20 cellular contexts compared by ENCODE assay signal in the genomic region with DNA sequence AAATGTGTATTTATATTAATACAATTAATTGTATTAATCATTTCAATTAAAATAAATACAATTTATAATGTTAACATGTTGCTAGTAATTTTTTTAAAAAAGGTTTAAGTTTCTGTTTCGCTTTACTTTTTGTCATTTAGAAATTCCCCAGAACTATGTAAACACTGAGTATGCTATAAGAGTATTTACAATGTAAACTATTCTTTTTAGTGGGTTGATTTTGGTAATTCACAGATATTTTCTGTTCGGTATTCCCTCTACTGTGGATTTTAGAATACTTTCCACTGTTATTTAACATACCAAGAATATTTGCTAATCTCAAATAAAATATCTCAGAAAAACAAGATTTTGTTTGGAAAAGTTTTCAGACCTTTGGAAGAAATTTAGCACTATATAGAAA.
DNase-seq lines count a peak whose midpoint lies in the region; ATAC-seq, FAIRE-seq and TF ChIP-seq lines count a peak whose summit lies in the region.
"Had no signal": no experiment of that assay in that cellular context is flagged by ENCODE, and none has a peak within 500 bp of the region (broad histone marks: within the 10 kb centered on the region; RNA-seq: fewer than 3 reads in every experiment).

No MANE protein-coding gene starts in this region.

- POLR2A ChIA-PET in A549 (lab: Yijun Ruan, JAX): no interaction called here
- POLR2A ChIA-PET in PC-3 (lab: Charles Lee; ENCODE audit: unreplicated experiment): no interaction called here

- no peak for TF ChIP-seq POLR2A in A549 (IDR thresholded peaks at IDR 0.05; ENCODE audit: low read length)

- H3K9ac ChIP-seq in PC-3 (ENCODE audit: low read length) (no peak overlapping the region), fibroblast of lung (ENCODE audit: insufficient read depth, low read length) (no peak overlapping the region)

- H3K4me2 ChIP-seq in A549 (0 out of 3 replicates have a peak overlapping the region, but pooled peaks have one; percentile 19), PC-3 (ENCODE audit: low read length) (no peak overlapping the region), fibroblast of lung (ENCODE audit: extremely low read depth, insufficient read depth, low read length) (peak overlapping the region; percentile 59)
- H3K4me2 ChIP-seq: GM23338 had no signal

- H3K36me3 ChIP-seq in PC-3 (ENCODE audit: low read depth, low read length): no peaks in the 10 kb centered on the region
- H3K36me3 ChIP-seq in fibroblast of lung (ENCODE audit: control insufficient read depth, insufficient read depth, low read length): no peaks in the 10 kb centered on the region
- H3K36me3 ChIP-seq in small intestine (ENCODE audit: control insufficient read depth in 2 of 2, insufficient read depth in 2 of 2, low read length in 2 of 2): no peaks in the 10 kb centered on the region
- H3K36me3 ChIP-seq: BE2C, HAP-1 had no signal

- intact Hi-C loops in PC-3 (cut with micrococcal nuclease): no loop called here

- no peak overlapping the region for H2AFZ ChIP-seq in PC-3 (ENCODE audit: low read length)
- H2AFZ ChIP-seq in fibroblast of lung (ENCODE audit: low read length): no peak overlapping the region
- H2AFZ ChIP-seq: GM23338 had no signal

- ATAC-seq in A549: no peak
- peak; percentile 43; the same call in 1 of the 2 replicates for ATAC-seq in PC-3
- no peak for ATAC-seq in GM18867 (IDR thresholded peaks at IDR 0.05; ENCODE audit: unreplicated experiment)
- ATAC-seq: GM23338, K562, SK-N-SH treated with all-trans-retinoic acid at 6 μM for 48 hours had no signal

- H3K4me1 ChIP-seq in A549 (no peaks in the 10 kb centered on the region), PC-3 (ENCODE audit: insufficient read depth, low read length) (no peaks in the 10 kb centered on the region), fibroblast of lung (ENCODE audit: control insufficient read depth, extremely low read depth, insufficient read depth, low read length) (no peaks in the 10 kb centered on the region), small intestine (ENCODE audit: control insufficient read depth in 2 of 2, insufficient read depth in 1 of 2, low read depth in 1 of 2, low read length in 1 of 2) (no peaks in the 10 kb centered on the region)
- H3K4me1 ChIP-seq: BE2C, HAP-1 had no signal

- TF ChIP-seq EP300 in A549 (IDR thresholded peaks at IDR 0.05): no peak

- H3K4me3 ChIP-seq in A549: no peak overlapping the region
- H3K4me3 ChIP-seq in PC-3 (ENCODE audit: low read length): no peak overlapping the region
- no peak overlapping the region for H3K4me3 ChIP-seq in fibroblast of lung (replicated peaks in 1 of 4; ENCODE audit: control extremely low read depth in 1 of 4, insufficient read depth in 1 of 4, low read depth in 3 of 4, low read length in 4 of 4)
- H3K4me3 ChIP-seq in small intestine (ENCODE audit: low read depth in 1 of 2, low read length in 2 of 2): no peak overlapping the region
- H3K4me3 ChIP-seq: GM23338, HAP-1, K562 had no signal

- CTCF ChIA-PET in A549 (lab: Yijun Ruan, JAX) (no interaction called here), PC-3 (lab: Charles Lee) (no interaction called here)

- no peaks in the 10 kb centered on the region for H4K20me1 ChIP-seq in PC-3 (ENCODE audit: low read length)
- H4K20me1 ChIP-seq in fibroblast of lung (ENCODE audit: control insufficient read depth, extremely low read depth, insufficient read depth, low read length): no peaks in the 10 kb centered on the region

- H3K9me3 ChIP-seq in A549 (no peaks in the 10 kb centered on the region), PC-3 (ENCODE audit: low read length) (no peaks in the 10 kb centered on the region), fibroblast of lung (ENCODE audit: control insufficient read depth, insufficient read depth, low read depth, low read length) (no peaks in the 10 kb centered on the region), small intestine (ENCODE audit: control insufficient read depth, low read depth) (no peaks in the 10 kb centered on the region)
- H3K9me3 ChIP-seq: BE2C, HAP-1 had no signal

- H3K27ac ChIP-seq in A549 (no peak overlapping the region), PC-3 (ENCODE audit: low read length) (no peak overlapping the region), fibroblast of lung (ENCODE audit: insufficient read depth, low read length) (no peak overlapping the region), small intestine (ENCODE audit: low read depth in 1 of 2, low read length in 1 of 2) (no peak overlapping the region)

- no peak for DNase-seq in A549 (ENCODE audit: low read depth in 1 of 2, low spot score in 1 of 2)
- no peak for DNase-seq in PC-3
- DNase-seq in fibroblast of lung (ENCODE audit: low read depth in 2 of 2): peak in 1 of 2 donors; percentile 34
- DNase-seq in small intestine: no peak
- DNase-seq in NAMALWA (ENCODE audit: low spot score): no peak
- no peak for DNase-seq in inferior parietal cortex (ENCODE audit: extremely low spot score)
- DNase-seq: BE2C; CD4-positive, CD25-positive, alpha-beta regulatory T cell; DMS79 treated with DMSO at 0.1 percent for 48 hours; NCI-H1092 treated with DMSO at 0.1 percent for 48 hours; NCI-H2029 treated with DMSO at 0.1 percent for 48 hours; NCI-H226; NCI-H510A treated with DMSO at 0.1 percent for 48 hours; NCI-H748 treated with DMSO at 0.1 percent for 48 hours; SIG-M5 had no signal

- no TSS peak for BruUV-seq in PC-3 (replicated peaks; lab: Mats Ljungman, UMichigan)

- H3K79me2 ChIP-seq in PC-3 (ENCODE audit: low read length) (no peaks in the 10 kb centered on the region), fibroblast of lung (ENCODE audit: control insufficient read depth, insufficient read depth, low read length) (no peaks in the 10 kb centered on the region)

- WGBS in A549 (ENCODE audit: missing lambda C conversion rate): 9% methylated on average over 2 of the region's 2 CpGs
- 55 to 64% (median 56%) methylated on average over 2 of the region's 2 CpGs for WGBS in small intestine, 3 donors

- no peaks in the 10 kb centered on the region for H3F3A ChIP-seq in PC-3 (ENCODE audit: low read length, unreplicated experiment)

- no peaks in the 10 kb centered on the region for H3K9me2 ChIP-seq in PC-3 (replicated peaks; ENCODE audit: low read length)

- H3K27me3 ChIP-seq in PC-3 (ENCODE audit: low read length) (no peaks in the 10 kb centered on the region), fibroblast of lung (ENCODE audit: control insufficient read depth, insufficient read depth, low read length) (no peaks in the 10 kb centered on the region), small intestine (ENCODE audit: control insufficient read depth in 2 of 2, insufficient read depth in 2 of 2, low read length in 2 of 2) (no peaks in the 10 kb centered on the region)
- H3K27me3 ChIP-seq: BE2C had no signal

- FAIRE-seq in A549 (lab: Jason Lieb, UNC) (no peak), small intestine (lab: Jason Lieb, UNC) (peak; percentile 53)
- FAIRE-seq: K562 had no signal

- no peak for TF ChIP-seq RAD21 in A549 (conservative IDR thresholded peaks at IDR 0.05 in 1 of 2, IDR thresholded peaks at IDR 0.05 in 1 of 2)

- TF ChIP-seq CTCF in A549 (IDR thresholded peaks at IDR 0.05) (no peak), PC-3 (conservative IDR thresholded peaks at IDR 0.05; ENCODE audit: low read depth, low read length) (no peak), fibroblast of lung (conservative IDR thresholded peaks at IDR 0.05 in 1 of 2, IDR thresholded peaks at IDR 0.05 in 1 of 2; ENCODE audit: low read depth in 1 of 2, low read length in 2 of 2) (no peak)

TF ChIP-seq in A549, 52 proteins besides CTCF, POLR2A, EP300 and RAD21:
- TF ChIP-seq TFCP2L1 (CRISPR knock-in tag; IDR thresholded peaks at IDR 0.05) (no peak), RARB (CRISPR knock-in tag; IDR thresholded peaks at IDR 0.05) (no peak), NFE2L2 (conservative IDR thresholded peaks at IDR 0.05; ENCODE audit: low read length) (no peak), RFX5 (IDR thresholded peaks at IDR 0.05) (no peak), CBX2 (IDR thresholded peaks at IDR 0.05; ENCODE audit: borderline replicate concordance, low read depth) (no peak), TP53 (CRISPR knock-in tag; IDR thresholded peaks at IDR 0.05) (no peak), ZFP36 (IDR thresholded peaks at IDR 0.05; ENCODE audit: borderline replicate concordance, partially characterized antibody) (no peak), ZNF302 (CRISPR knock-in tag; IDR thresholded peaks at IDR 0.05) (no peak), POLR2AphosphoS2 (conservative IDR thresholded peaks at IDR 0.05; ENCODE audit: low read length) (no peak), E2F6 (IDR thresholded peaks at IDR 0.05; ENCODE audit: borderline replicate concordance, low read depth) (no peak), CHD4 (IDR thresholded peaks at IDR 0.05; ENCODE audit: borderline replicate concordance) (no peak)
- TF ChIP-seq, protein P1, sequence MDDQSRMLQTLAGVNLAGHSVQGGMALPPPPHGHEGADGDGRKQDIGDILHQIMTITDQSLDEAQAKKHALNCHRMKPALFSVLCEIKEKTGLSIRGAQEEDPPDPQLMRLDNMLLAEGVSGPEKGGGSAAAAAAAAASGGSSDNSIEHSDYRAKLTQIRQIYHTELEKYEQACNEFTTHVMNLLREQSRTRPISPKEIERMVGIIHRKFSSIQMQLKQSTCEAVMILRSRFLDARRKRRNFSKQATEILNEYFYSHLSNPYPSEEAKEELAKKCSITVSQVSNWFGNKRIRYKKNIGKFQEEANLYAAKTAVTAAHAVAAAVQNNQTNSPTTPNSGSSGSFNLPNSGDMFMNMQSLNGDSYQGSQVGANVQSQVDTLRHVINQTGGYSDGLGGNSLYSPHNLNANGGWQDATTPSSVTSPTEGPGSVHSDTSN (IDR thresholded peaks at IDR 0.05): no peak
